19 cellular contexts compared by ENCODE assay signal in the genomic region with DNA sequence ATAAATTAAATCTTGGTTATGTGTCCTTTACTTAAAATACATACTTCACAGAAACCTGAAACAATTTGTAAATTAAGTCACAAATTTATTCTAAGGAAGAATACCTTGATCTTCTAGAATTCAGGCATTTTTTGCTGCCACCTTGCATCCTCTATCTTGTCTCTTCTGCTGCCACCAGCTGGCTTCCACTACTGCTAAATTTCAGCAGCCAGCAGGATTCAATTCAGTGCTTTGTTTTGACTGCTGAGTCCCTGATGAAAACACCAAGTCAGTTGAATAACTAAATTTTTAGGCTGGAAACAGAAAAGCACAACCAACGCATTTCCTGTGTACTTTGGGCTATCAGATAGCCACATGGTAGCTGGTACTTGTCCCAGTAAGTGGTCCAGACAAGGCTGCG. TPM values are rescaled to one million over a fixed set of nuclear protein-coding genes. Genes with fewer than 3 reads are reported as not detected.
A peak's percentile ranks its signal among the peaks of the same experiment; 100 is the strongest.
DNase-seq lines count a peak whose midpoint lies in the region; ATAC-seq and TF ChIP-seq lines count a peak whose summit lies in the region.
"Had no signal": no experiment of that assay in that cellular context is flagged by ENCODE, and none has a peak within 500 bp of the region (broad histone marks: within the 10 kb centered on the region; RNA-seq: fewer than 3 reads in every experiment).

No MANE protein-coding gene starts in this region.

- no peaks in the 10 kb centered on the region for H3K36me3 ChIP-seq in prostate gland

- H3K9me3 Mint-ChIP-seq in neural crest cell = no peaks in the 10 kb centered on the region
- H3K9me3 Mint-ChIP-seq: CD14-positive monocyte had no signal

- no peak overlapping the region for H3K27ac ChIP-seq in prostate gland
- H3K27ac ChIP-seq: A549, KMS-11 had no signal

- intact Hi-C loops in prostate gland (cut with DNase I) = loop anchor here (10.0 kb wide), 1 partner anchor 1312 kb away; no protein-coding TSS in a partner anchor

- no peaks in the 10 kb centered on the region for H3K36me3 Mint-ChIP-seq in neural crest cell (ENCODE audit: low read depth)
- H3K36me3 Mint-ChIP-seq: CD14-positive monocyte had no signal

- no peaks in the 10 kb centered on the region for H3K9me3 ChIP-seq in prostate gland
- H3K9me3 ChIP-seq: A549 had no signal

- H3K4me1 ChIP-seq in prostate gland (replicated peaks) = no peaks in the 10 kb centered on the region

- H3K27me3 Mint-ChIP-seq in neural crest cell (ENCODE audit: low read depth) = no peaks in the 10 kb centered on the region

- peak; percentile 23 for DNase-seq in Ammon's horn (ENCODE audit: low spot score)
- DNase-seq in M059J (ENCODE audit: low read depth) = peak; percentile 8
- DNase-seq in cerebellum (ENCODE audit: low spot score) = peak; percentile 31
- DNase-seq in neural crest cell (ENCODE audit: low read depth, low spot score) = no peak
- DNase-seq in prostate gland (ENCODE audit: low spot score) = no peak
- no peak for DNase-seq in SHP77 treated with DMSO at 0.1 percent for 48 hours (lab: John Stamatoyannopoulos, UW)
- DNase-seq: COR-L47, MM.1S, NCI-H1417, NCI-H2081, NCI-H226, NCI-H526, SIG-M5 had no signal

- TF ChIP-seq CTCF in neural crest cell (conservative IDR thresholded peaks at IDR 0.05) (no peak), prostate gland (IDR thresholded peaks at IDR 0.05) (no peak)

- H3K4me1 Mint-ChIP-seq in neural crest cell = peaks cover 6% of the 10 kb centered on the region

- no peak overlapping the region for H3K4me3 ChIP-seq in prostate gland
- H3K4me3 ChIP-seq: A549 had no signal

- peak overlapping the region; percentile 5 for H3K4me3 Mint-ChIP-seq in neural crest cell
- H3K4me3 Mint-ChIP-seq: CD14-positive monocyte had no signal

- no peak overlapping the region for H3K27ac Mint-ChIP-seq in neural crest cell (ENCODE audit: unreplicated experiment)
- H3K27ac Mint-ChIP-seq: CD14-positive monocyte had no signal

- 79% methylated on average over 2 of the region's 2 CpGs for WGBS in prostate gland

- no peak for TF ChIP-seq POLR2A in prostate gland (IDR thresholded peaks at IDR 0.05)

- H3K27me3 ChIP-seq in prostate gland (replicated peaks; ENCODE audit: insufficient read depth) = no peaks in the 10 kb centered on the region

- ATAC-seq in GM18498 (IDR thresholded peaks at IDR 0.05; ENCODE audit: unreplicated experiment) = no peak
- no peak for ATAC-seq in HG02610 (IDR thresholded peaks at IDR 0.05; ENCODE audit: unreplicated experiment)
- ATAC-seq: A549, HepG2 had no signal

RNA-seq across cellular contexts. Expression of a gene that starts 2.4 kb away (rescaled TPM):
- 9.0 and 15.5 TPM in 2 replicates for total RNA-seq in M059J (2014; rRNA removed; shearing (Covaris generic))
- total RNA-seq in cerebellum (17.7 TPM), neural crest cell (14.6 and 15.0 TPM in 2 replicates), prostate gland (10 to 100 TPM; 14.0 to 14.4 TPM)

RNA-seq across cellular contexts. Expression of a gene that starts 18.7 kb away (rescaled TPM):
- 0.54 and 1.1 TPM in 2 replicates for total RNA-seq in M059J (2014; rRNA removed; shearing (Covaris generic))
- total RNA-seq in cerebellum = 3.3 TPM
- 1.5 TPM in 2 replicates for total RNA-seq in neural crest cell
- 10 to 100 TPM in 1 of 2 donors, under 1 TPM in 1; 0.82 to 13.7 TPM for total RNA-seq in prostate gland

Comparison
In these comparisons a context has a peak if more than half of its experiments do, and no peak if none do; other contexts are left out.
1. DNase-seq: peak in Ammon's horn (single experiment), M059J (single experiment) and cerebellum (single experiment); none in neural crest cell (single experiment), prostate gland (single experiment) and SHP77 treated with DMSO at 0.1 percent for 48 hours (single experiment).